Comparison of ENCODE assay signal across 8 cellular contexts in genomic region chr18:39842042-39842791, GRCh38.
A peak's percentile ranks its signal among the peaks of the same experiment; 100 is the strongest.
DNase-seq lines count a peak whose midpoint lies in the region; ATAC-seq, FAIRE-seq and TF ChIP-seq lines count a peak whose summit lies in the region.
"Had no signal": no experiment of that assay in that cellular context is flagged by ENCODE, and none has a peak within 500 bp of the region (broad histone marks: within the 10 kb centered on the region; RNA-seq: fewer than 3 reads in every experiment).

No MANE protein-coding gene starts in this region.

- H2BK120ac ChIP-seq in IMR-90 (ENCODE audit: low read depth, low read length) = no peak overlapping the region; the same call in 1 of the 2 replicates

- in situ Hi-C loops in IMR-90 (cut with MboI; ENCODE audit: low sequenced_read_pairs) = no loop called here
- in situ Hi-C loops in astrocyte of the cerebellum (cut with HindIII; ENCODE audit: low sequenced_read_pairs) = no loop called here

- no peak for TF ChIP-seq RAD21 in IMR-90 (IDR thresholded peaks at IDR 0.05; ENCODE audit: low read length)

- H2AFZ ChIP-seq in IMR-90 (replicated peaks; ENCODE audit: low read length, poor library complexity) = peak overlapping the region; percentile 89

- TF ChIP-seq CTCF in IMR-90 (conservative IDR thresholded peaks at IDR 0.05; ENCODE audit: low read depth, low read length) (no peak), astrocyte of the cerebellum (IDR thresholded peaks at IDR 0.05; ENCODE audit: low read depth, low read length, missing control alignments) (no peak), spleen (IDR thresholded peaks at IDR 0.05 in 8 of 11, conservative IDR thresholded peaks at IDR 0.05 in 3 of 11) (no peak), GM10248 (IDR thresholded peaks at IDR 0.05; ENCODE audit: control extremely low read depth, extremely low read depth, low read depth, missing control alignments) (no peak)

- H3K4me3 ChIP-seq in IMR-90 (ENCODE audit: insufficient read depth, low read depth, low read length) = peak overlapping the region; percentile 66
- peak overlapping the region; percentile 57 for H3K4me3 ChIP-seq in astrocyte of the cerebellum (ENCODE audit: low read depth, low read length)
- peak overlapping the region; percentile 87 for H3K4me3 ChIP-seq in iPS-20b (ENCODE audit: low read length)
- H3K4me3 ChIP-seq in spleen = peak overlapping the region in 5 of 8 donors; percentile 18 to 56 (median 19)
- H3K4me3 ChIP-seq: mucosa of descending colon had no signal

- H3K18ac ChIP-seq in IMR-90 (ENCODE audit: low read depth, low read length) = no peak overlapping the region

- H4K5ac ChIP-seq in IMR-90 (ENCODE audit: low read depth, low read length) = no peak overlapping the region; the same call in 1 of the 2 replicates

- CTCF ChIA-PET in IMR-90 (lab: Yijun Ruan, JAX) = interaction anchor here (0.7 to 2.0 kb wide), 2 partner anchors 10 to 889 kb away, joined by 3 to 9 read pairs; no protein-coding TSS in a partner anchor
- CTCF ChIA-PET in GM10248 (lab: Yijun Ruan, JAX) = no interaction called here

- H3K27me3 ChIP-seq in IMR-90 (ENCODE audit: control insufficient read depth, insufficient read depth, low read length) (peaks cover 4% of the 10 kb centered on the region), iPS-20b (ENCODE audit: insufficient read depth, low read length) (peaks cover 18% of the 10 kb centered on the region), spleen (replicated peaks in 1 of 7) (peaks cover 0 to 22% (median 4%) of the 10 kb centered on the region in 7 donors)

- no TSS peak for BruUV-seq in IMR-90 (replicated peaks; lab: Mats Ljungman, UMichigan)

- no CpG with 5 or more reads among the region's 14 CpGs for WGBS in IMR-90 (ENCODE audit: extremely low coverage in 2 of 2, insufficient read length in 1 of 2), 2 experiments
- 24 to 30% (median 26%) methylated on average over 14 of the region's 14 CpGs for WGBS in spleen, 5 donors

- no peaks in the 10 kb centered on the region for H3K79me1 ChIP-seq in IMR-90 (ENCODE audit: low read depth in 1 of 2, low read length in 2 of 2)

- H4K20me1 ChIP-seq in IMR-90 (ENCODE audit: insufficient read depth, low read length) = no peaks in the 10 kb centered on the region

- no peak for FAIRE-seq in RCC 7860 (lab: Jason Lieb, UNC)

- peaks cover 2% of the 10 kb centered on the region; the same call in 1 of the 2 replicates for H3K4me1 ChIP-seq in IMR-90 (ENCODE audit: control insufficient read depth, insufficient read depth, low read length)
- H3K4me1 ChIP-seq in iPS-20b (ENCODE audit: insufficient read depth, low read length) = peaks cover 14% of the 10 kb centered on the region; the same call in 1 of the 2 replicates
- H3K4me1 ChIP-seq in spleen = peaks cover 0 to 16% (median 2%) of the 10 kb centered on the region in 6 donors

- intact Hi-C loops in IMR-90 (cut with micrococcal nuclease) (loop anchor here (5.0 to 10.0 kb wide), 4 partner anchors 265 to 1553 kb away; no protein-coding TSS in a partner anchor), spleen (cut with DNase I; ENCODE audit: low total_unique reads) (no loop called here)

- no peak overlapping the region for H3K14ac ChIP-seq in IMR-90 (replicated peaks; ENCODE audit: low read depth, low read length)

- peak overlapping the region; percentile 65 for H3K23ac ChIP-seq in IMR-90 (ENCODE audit: low read depth, low read length)

- no peak overlapping the region for H2AK9ac ChIP-seq in IMR-90 (replicated peaks; ENCODE audit: low read depth, low read length, poor library complexity)

- no peaks in the 10 kb centered on the region for H3K36me3 ChIP-seq in IMR-90 (ENCODE audit: control insufficient read depth, insufficient read depth, low read length)
- H3K36me3 ChIP-seq in iPS-20b (ENCODE audit: insufficient read depth, low read depth, low read length) = no peaks in the 10 kb centered on the region
- H3K36me3 ChIP-seq in spleen = no peaks in the 10 kb centered on the region

- no peak overlapping the region for H3K56ac ChIP-seq in IMR-90 (ENCODE audit: extremely low read depth, insufficient read depth, low read length)

- no peak overlapping the region for H2BK5ac ChIP-seq in IMR-90 (ENCODE audit: low read depth, low read length, poor library complexity, severe bottlenecking)

- H2BK15ac ChIP-seq in IMR-90 (ENCODE audit: low read depth, low read length) = no peak overlapping the region

- dilution Hi-C loops in IMR-90 (cut with HindIII; ENCODE audit: low sequenced_read_pairs, unreplicated experiment) = no loop called here

- POLR2A ChIA-PET in IMR-90 (lab: Charles Lee; ENCODE audit: unreplicated experiment) (no interaction called here), GM10248 (lab: Yijun Ruan, JAX) (no interaction called here)

- peak overlapping the region; percentile 79 for H3K4me2 ChIP-seq in IMR-90 (ENCODE audit: low read depth, low read length)

- DNase-seq in IMR-90 = no peak
- no peak for DNase-seq in astrocyte of the cerebellum (ENCODE audit: low read depth)
- DNase-seq in spleen = no peak
- no peak for DNase-seq in RCC 7860 (ENCODE audit: low spot score)
- DNase-seq in GM10248 (ENCODE audit: extremely low spot score) = no peak

- H3K9ac ChIP-seq in IMR-90 (ENCODE audit: low read depth, low read length) (peak overlapping the region; percentile 12; the same call in 1 of the 2 replicates), iPS-20b (ENCODE audit: low read depth, low read length) (peak overlapping the region; percentile 74; the same call in 1 of the 2 replicates)

- H3K9me3 ChIP-seq in IMR-90 (ENCODE audit: control insufficient read depth, insufficient read depth, low read length) (no peaks in the 10 kb centered on the region; the same call in 1 of the 2 replicates), iPS-20b (ENCODE audit: insufficient read depth, low read depth, low read length) (no peaks in the 10 kb centered on the region), spleen (no peaks in the 10 kb centered on the region)
- H3K9me3 ChIP-seq: mucosa of descending colon had no signal

- peak overlapping the region; percentile 12; the same call in 1 of the 2 replicates for H2BK20ac ChIP-seq in IMR-90 (ENCODE audit: low read depth, low read length)

- no peak overlapping the region for H4K91ac ChIP-seq in IMR-90 (ENCODE audit: insufficient read depth, low read depth, low read length)

- TF ChIP-seq POLR2A in IMR-90 (IDR thresholded peaks at IDR 0.05; ENCODE audit: low read depth, low read length) (no peak), spleen (IDR thresholded peaks at IDR 0.05) (no peak)

- ATAC-seq in IMR-90 (ENCODE audit: low read depth) (no peak), HG02798 (IDR thresholded peaks at IDR 0.05; ENCODE audit: poor library complexity, unreplicated experiment) (no peak)

- H3K27ac ChIP-seq in IMR-90 (ENCODE audit: insufficient read depth, low read length) = no peak overlapping the region
- no peak overlapping the region for H3K27ac ChIP-seq in iPS-20b (ENCODE audit: low read length)
- H3K27ac ChIP-seq in spleen = no peak overlapping the region

- H2AK5ac ChIP-seq in IMR-90 (ENCODE audit: low read depth, low read length) = no peak overlapping the region

- no peak overlapping the region for H3K4ac ChIP-seq in IMR-90 (ENCODE audit: low read depth, low read length)

- H4K8ac ChIP-seq in IMR-90 (ENCODE audit: low read depth in 2 of 2, low read length in 2 of 2) = no peak overlapping the region

- H3K9me1 ChIP-seq in IMR-90 (ENCODE audit: insufficient read depth, low read length) = no peaks in the 10 kb centered on the region; the same call in 1 of the 2 replicates

TF ChIP-seq in IMR-90, 13 proteins besides CTCF, POLR2A, EP300 and RAD21:
- no peak for TF ChIP-seq BHLHE40 (IDR thresholded peaks at IDR 0.05; ENCODE audit: low read depth, low read length)
- TF ChIP-seq MAZ (IDR thresholded peaks at IDR 0.05; ENCODE audit: borderline replicate concordance, low read depth, low read length) = no peak
- no peak for TF ChIP-seq RCOR1 (IDR thresholded peaks at IDR 0.05; ENCODE audit: insufficient replicate concordance, low read length)
- TF ChIP-seq MAFK (IDR thresholded peaks at IDR 0.05; ENCODE audit: low read depth, low read length) = no peak
- TF ChIP-seq USF2 (IDR thresholded peaks at IDR 0.05; ENCODE audit: low read depth, low read length) = no peak
- no peak for TF ChIP-seq RFX5 (IDR thresholded peaks at IDR 0.05; ENCODE audit: low read depth, low read length)
- no peak for TF ChIP-seq SMC3 (IDR thresholded peaks at IDR 0.05; ENCODE audit: low read depth, low read length)
- TF ChIP-seq MXI1 (IDR thresholded peaks at IDR 0.05; ENCODE audit: borderline replicate concordance, low read depth, low read length) = no peak
- TF ChIP-seq FOS (IDR thresholded peaks at IDR 0.05; ENCODE audit: low read depth, low read length) = no peak

Comparison
In these comparisons a context has a peak if more than half of its experiments do, and no peak if none do; other contexts are left out.
1. H3K4me3 ChIP-seq: peak in every context shown above with its lines; median percentile 87 in iPS-20b; 66 in IMR-90; 57 in astrocyte of the cerebellum; 19 in spleen.